ENCODE assay signal across 23 cellular contexts in the genomic region with DNA sequence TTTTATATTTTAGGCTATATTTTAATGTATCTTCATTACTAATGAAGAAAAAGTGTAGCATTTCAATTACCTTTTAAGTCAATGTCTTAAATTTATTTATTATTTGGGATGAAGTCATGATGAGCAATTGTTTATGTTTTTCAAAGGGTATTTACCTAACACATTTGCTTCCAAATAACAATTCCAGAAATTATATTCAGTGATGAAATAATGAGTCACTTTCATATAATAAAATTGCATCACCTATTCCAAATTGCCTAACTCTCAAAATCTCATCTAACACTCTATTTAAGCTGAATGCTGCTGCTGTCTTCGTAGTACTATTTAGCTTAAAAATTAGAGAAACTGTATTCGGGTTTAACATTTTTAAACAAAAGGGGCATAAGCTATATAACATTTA.
A peak's percentile ranks its signal among the peaks of the same experiment; 100 is the strongest.
DNase-seq lines count a peak whose midpoint lies in the region; ATAC-seq, FAIRE-seq and TF ChIP-seq lines count a peak whose summit lies in the region.
"Had no signal": no experiment of that assay in that cellular context is flagged by ENCODE, and none has a peak within 500 bp of the region (broad histone marks: within the 10 kb centered on the region; RNA-seq: fewer than 3 reads in every experiment).

No MANE protein-coding gene starts in this region.

- H3K4me3 ChIP-seq in AG10803 (ENCODE audit: low read length) = no peak overlapping the region
- no peak overlapping the region for H3K4me3 ChIP-seq in pancreas
- no peak overlapping the region for H3K4me3 ChIP-seq in lower leg skin (ENCODE audit: low read depth, poor library complexity, severe bottlenecking)

- no peak overlapping the region for H3K27ac ChIP-seq in pancreas
- H3K27ac ChIP-seq: neutrophil had no signal

- WGBS in pancreas, 2 donors = 89 to 95% methylated on average over 2 of the region's 2 CpGs
- 86 to 93% methylated on average over 2 of the region's 2 CpGs for WGBS in lower leg skin, 2 donors

- CTCF ChIA-PET in activated CD8-positive, alpha-beta T cell treated with anti-CD3 and anti-CD28 coated beads for 36 hours (lab: Charles Lee) = no interaction called here

- H3K36me3 ChIP-seq in pancreas = no peaks in the 10 kb centered on the region
- H3K36me3 ChIP-seq: neutrophil had no signal

- H3K9me3 ChIP-seq in pancreas = no peaks in the 10 kb centered on the region
- H3K9me3 ChIP-seq: neutrophil had no signal

- H3K27me3 ChIP-seq in pancreas = no peaks in the 10 kb centered on the region
- H3K27me3 ChIP-seq: neutrophil had no signal

- peak; percentile 64 for DNase-seq in AG10803 (ENCODE audit: low read depth)
- peak; percentile 65 for DNase-seq in LHCN-M2 (ENCODE audit: low read depth)
- no peak for DNase-seq in pancreas
- no peak for DNase-seq in lower leg skin (ENCODE audit: low spot score in 2 of 2)
- DNase-seq in activated CD8-positive, alpha-beta T cell treated with anti-CD3 and anti-CD28 coated beads for 36 hours = no peak
- no peak for DNase-seq in NCI-H187 (lab: John Stamatoyannopoulos, UW)
- DNase-seq: activated CD8-positive, alpha-beta T cell treated with anti-CD3 and anti-CD28 coated beads, Interleukin-2, amount 10 ng/mL, durations not matched to agents 7 days and 5 days; activated naive CD4-positive, alpha-beta T cell treated with Interleukin-2 at 50 U/mL for 16 hours; activated T-cell treated with anti-CD3 and anti-CD28 coated beads, Interleukin-2, amount 50 U/mL, for 1 hour; CD4-positive, alpha-beta T cell; DMS153; effector memory CD8-positive, alpha-beta T cell; hypothalamus; NCI-H2029 treated with DMSO at 0.1 percent for 48 hours; stimulated activated CD4-positive, alpha-beta T cell treated with anti-CD3 and anti-CD28 coated beads, Interleukin-12 subunit alpha, Interleukin-12 subunit beta, amount 100 ng/mL, for 4 hours; T1000 had no signal

- FAIRE-seq in endometrium (lab: Jason Lieb, UNC) = peak; percentile 45
- peak; percentile 64 for FAIRE-seq in pancreas (lab: Jason Lieb, UNC)
- FAIRE-seq: astrocyte, GM12891, H1, keratinocyte had no signal

- ATAC-seq in pancreas (no peak), HG02884 (IDR thresholded peaks at IDR 0.05; ENCODE audit: unreplicated experiment) (no peak)
- ATAC-seq in activated CD8-positive, alpha-beta T cell treated with anti-CD3 and anti-CD28 coated beads for 36 hours = no peak
- ATAC-seq: activated CD8-positive, alpha-beta T cell treated with anti-CD3 and anti-CD28 coated beads, Interleukin-2, amount 10 ng/mL, durations not matched to agents 7 days and 5 days; effector memory CD8-positive, alpha-beta T cell had no signal

- H3K4me1 Mint-ChIP-seq in activated CD8-positive, alpha-beta T cell treated with anti-CD3 and anti-CD28 coated beads for 36 hours (ENCODE audit: low read depth) = no peaks in the 10 kb centered on the region

- no peaks in the 10 kb centered on the region for H3K27me3 Mint-ChIP-seq in activated CD8-positive, alpha-beta T cell treated with anti-CD3 and anti-CD28 coated beads for 36 hours
- H3K27me3 Mint-ChIP-seq: CD4-positive, alpha-beta T cell; effector memory CD8-positive, alpha-beta T cell had no signal

- H3K4me1 ChIP-seq in pancreas = no peaks in the 10 kb centered on the region

- no peak overlapping the region for H3K27ac Mint-ChIP-seq in activated CD8-positive, alpha-beta T cell treated with anti-CD3 and anti-CD28 coated beads for 36 hours
- H3K27ac Mint-ChIP-seq: activated CD8-positive, alpha-beta T cell treated with anti-CD3 and anti-CD28 coated beads, Interleukin-2, amount 10 ng/mL, durations not matched to agents 7 days and 5 days; CD4-positive, alpha-beta T cell; effector memory CD8-positive, alpha-beta T cell had no signal

- no peaks in the 10 kb centered on the region for H3K9me3 Mint-ChIP-seq in activated CD8-positive, alpha-beta T cell treated with anti-CD3 and anti-CD28 coated beads for 36 hours
- H3K9me3 Mint-ChIP-seq: CD4-positive, alpha-beta T cell had no signal

- TF ChIP-seq CTCF in AG10803 (conservative IDR thresholded peaks at IDR 0.05; ENCODE audit: low read length) (no peak), pancreas (IDR thresholded peaks at IDR 0.05) (no peak), lower leg skin (IDR thresholded peaks at IDR 0.05) (no peak)
- no peak for TF ChIP-seq CTCF in activated CD8-positive, alpha-beta T cell treated with anti-CD3 and anti-CD28 coated beads for 36 hours (IDR thresholded peaks at IDR 0.05)

- intact Hi-C loops in pancreas (cut with DNase I) = no loop called here
- intact Hi-C loops in lower leg skin (cut with DNase I; ENCODE audit: low total_unique reads) = no loop called here
- intact Hi-C loops in activated CD8-positive, alpha-beta T cell treated with anti-CD3 and anti-CD28 coated beads for 36 hours (cut with micrococcal nuclease) = no loop called here

- POLR2A ChIA-PET in activated CD8-positive, alpha-beta T cell treated with anti-CD3 and anti-CD28 coated beads for 36 hours (lab: Charles Lee) = no interaction called here

- no peak for TF ChIP-seq POLR2A in lower leg skin (IDR thresholded peaks at IDR 0.05)

- no peaks in the 10 kb centered on the region for H3K36me3 Mint-ChIP-seq in activated CD8-positive, alpha-beta T cell treated with anti-CD3 and anti-CD28 coated beads for 36 hours (ENCODE audit: low read depth)

- H3K4me3 Mint-ChIP-seq in activated CD8-positive, alpha-beta T cell treated with anti-CD3 and anti-CD28 coated beads for 36 hours = no peak overlapping the region
- H3K4me3 Mint-ChIP-seq: activated CD8-positive, alpha-beta T cell treated with anti-CD3 and anti-CD28 coated beads, Interleukin-2, amount 10 ng/mL, durations not matched to agents 7 days and 5 days; CD4-positive, alpha-beta T cell; effector memory CD8-positive, alpha-beta T cell had no signal

Comparison
In these comparisons a context has a peak if more than half of its experiments do, and no peak if none do; other contexts are left out.
1. DNase-seq: peak in AG10803 (single experiment) and LHCN-M2 (single experiment); none in pancreas (0 of 6), lower leg skin (0 of 2), activated CD8-positive, alpha-beta T cell treated with anti-CD3 and anti-CD28 coated beads for 36 hours (single experiment) and NCI-H187 (0 of 2).